In the genomic region with DNA sequence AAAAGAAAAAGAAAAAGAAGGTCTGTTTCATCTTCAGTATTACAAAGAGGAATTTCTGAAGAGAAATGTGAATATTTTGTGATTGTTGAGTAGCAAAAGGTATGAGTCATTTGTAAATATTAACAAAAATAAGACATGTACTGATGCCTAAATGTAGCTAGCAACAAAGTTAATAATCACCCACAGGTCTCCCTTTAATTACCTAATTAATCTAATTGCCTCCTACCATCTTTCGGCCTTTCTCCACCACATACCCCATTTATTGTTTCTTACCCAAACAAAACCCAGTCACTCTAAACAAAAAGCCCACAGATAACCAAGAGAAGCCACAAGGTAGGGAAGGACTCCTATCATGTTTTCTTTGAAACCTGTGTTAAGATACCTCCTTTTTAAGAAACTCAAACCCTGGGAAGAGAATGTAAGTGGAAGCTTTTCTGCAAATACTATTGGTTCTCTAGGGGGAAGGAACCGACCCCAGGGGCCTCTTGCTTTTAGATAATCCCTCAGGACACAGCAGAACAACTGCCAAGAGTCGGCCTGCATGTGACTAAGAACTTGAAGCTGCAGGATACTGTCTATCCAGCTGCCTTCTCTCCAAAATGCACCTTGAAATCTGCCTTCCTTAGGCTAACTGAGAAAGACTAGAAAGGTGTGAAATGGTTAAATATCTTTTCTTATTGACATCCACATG, we compare ENCODE assay signal across 30 cellular contexts. TPM values are rescaled to one million over a fixed set of nuclear protein-coding genes. Genes with fewer than 3 reads are reported as not detected.
A peak's percentile ranks its signal among the peaks of the same experiment; 100 is the strongest.
DNase-seq lines count a peak whose midpoint lies in the region; ATAC-seq, FAIRE-seq and TF ChIP-seq lines count a peak whose summit lies in the region.
"Had no signal": no experiment of that assay in that cellular context is flagged by ENCODE, and none has a peak within 500 bp of the region (broad histone marks: within the 10 kb centered on the region; RNA-seq: fewer than 3 reads in every experiment).

No MANE protein-coding gene starts in this region.

- no peak for ATAC-seq in GM12878
- ATAC-seq: activated CD8-positive, alpha-beta T cell treated with anti-CD3 and anti-CD28 coated beads for 36 hours; upper lobe of right lung had no signal

- H3K27ac Mint-ChIP-seq in nephron progenitor cell, result no peak overlapping the region
- H3K27ac Mint-ChIP-seq in activated CD4-positive, alpha-beta memory T cell treated with anti-CD3 and anti-CD28 coated beads for 36 hours, result no peak overlapping the region
- H3K27ac Mint-ChIP-seq: activated B cell treated with CpG ODN at 0.5 μM for 24 hours; activated CD8-positive, alpha-beta T cell treated with anti-CD3 and anti-CD28 coated beads for 36 hours; IgD-negative memory B cell; immature natural killer cell had no signal

- DNase-seq in NCI-H2171 (lab: John Stamatoyannopoulos, UW) (peak; percentile 50), GM12878 (ENCODE audit: low read depth, low spot score) (no peak), mesendoderm (peak; percentile 18), nephron progenitor cell (no peak), ascending aorta (ENCODE audit: low spot score in 2 of 2) (no peak)
- DNase-seq in activated CD4-positive, alpha-beta memory T cell treated with anti-CD3 and anti-CD28 coated beads for 36 hours, result no peak
- DNase-seq in activated CD4-positive, alpha-beta T cell treated with anti-CD3 and anti-CD28 coated beads for 1 hour, result no peak
- DNase-seq: ACHN; activated B cell treated with CpG ODN at 0.5 μM for 24 hours; activated CD8-positive, alpha-beta T cell treated with anti-CD3 and anti-CD28 coated beads for 36 hours; activated naive CD4-positive, alpha-beta T cell treated with Interleukin-2 at 50 U/mL for 16 hours; activated T-cell treated with anti-CD3 and anti-CD28 coated beads for 4 hours; C1 segment of cervical spinal cord; Calu3; dermis blood vessel endothelial cell; HCEC 1CT; immature natural killer cell; left ventricle myocardium inferior; NCI-H187; NK-92 treated with Interleukin-12 subunit alpha and Interleukin-12 subunit beta, amount 100 ng/mL, for 24 hours; posterior cingulate gyrus; SK-N-SH; stimulated activated CD4-positive, alpha-beta T cell treated with anti-CD3 and anti-CD28 coated beads, Interleukin-1b, Interleukin-23, amount 100 ng/mL, for 48 hours; substantia nigra; upper lobe of right lung had no signal

- H4K20me1 ChIP-seq in BLaER1 (no peaks in the 10 kb centered on the region), GM12878 (ENCODE audit: control insufficient read depth, insufficient read depth) (no peaks in the 10 kb centered on the region)

- intact Hi-C loops in GM12878 (cut with micrococcal nuclease; ENCODE audit: unreplicated experiment) (no loop called here), ascending aorta (cut with DNase I) (no loop called here)
- intact Hi-C loops in activated CD4-positive, alpha-beta memory T cell treated with anti-CD3 and anti-CD28 coated beads for 36 hours (cut with micrococcal nuclease), result no loop called here

- RAD21 ChIA-PET in GM12878 (lab: Charles Lee; ENCODE audit: unreplicated experiment), result interaction anchor here (0.7 kb wide), 1 partner anchor 16 kb away, joined by 4 read pairs; no protein-coding TSS in a partner anchor

- H3K4me1 ChIP-seq in BLaER1 (peaks cover 68% of the 10 kb centered on the region), GM12878 (ENCODE audit: control insufficient read depth, insufficient read depth, low read length) (no peaks in the 10 kb centered on the region), mesendoderm (ENCODE audit: control insufficient read depth, low read depth, low read length) (no peaks in the 10 kb centered on the region), ascending aorta (no peaks in the 10 kb centered on the region)
- H3K4me1 ChIP-seq: breast epithelium, left ventricle myocardium inferior, upper lobe of right lung had no signal

- H2AK5ac ChIP-seq in mesendoderm (ENCODE audit: low read length), result no peak overlapping the region

- H3K27me3 ChIP-seq in BLaER1 (no peaks in the 10 kb centered on the region), GM12878 (replicated peaks in 1 of 2; ENCODE audit: control insufficient read depth in 2 of 2, insufficient read depth in 2 of 2, low read length in 1 of 2) (no peaks in the 10 kb centered on the region), mesendoderm (ENCODE audit: insufficient read depth, low read length, poor library complexity) (no peaks in the 10 kb centered on the region), ascending aorta (no peaks in the 10 kb centered on the region)
- H3K27me3 ChIP-seq: breast epithelium, upper lobe of right lung had no signal

- WGBS in GM12878 (ENCODE audit: insufficient coverage, insufficient replicate concordance, low lambda C conversion rate, missing lambda C conversion rate), result 29% methylated on average over 3 of the region's 3 CpGs
- WGBS in mesendoderm (ENCODE audit: extremely low coverage, insufficient coverage, low lambda C conversion rate), result 100% methylated on average over 1 of the region's 3 CpGs

- H3K9me3 Mint-ChIP-seq in nephron progenitor cell, result no peaks in the 10 kb centered on the region
- no peaks in the 10 kb centered on the region for H3K9me3 Mint-ChIP-seq in activated CD4-positive, alpha-beta memory T cell treated with anti-CD3 and anti-CD28 coated beads for 36 hours
- H3K9me3 Mint-ChIP-seq: activated B cell treated with CpG ODN at 0.5 μM for 24 hours; activated CD8-positive, alpha-beta T cell treated with anti-CD3 and anti-CD28 coated beads for 36 hours; IgD-negative memory B cell; immature natural killer cell had no signal

- no peak overlapping the region for H3K23ac ChIP-seq in mesendoderm (ENCODE audit: low read length)

- in situ Hi-C loops in GM12878 (cut with MboI), result no loop called here

- peaks cover 9% of the 10 kb centered on the region for H3K27me3 Mint-ChIP-seq in nephron progenitor cell (ENCODE audit: low read depth, poor library complexity)
- H3K27me3 Mint-ChIP-seq in activated CD4-positive, alpha-beta memory T cell treated with anti-CD3 and anti-CD28 coated beads for 36 hours, result no peaks in the 10 kb centered on the region
- H3K27me3 Mint-ChIP-seq: activated B cell treated with CpG ODN at 0.5 μM for 24 hours; activated CD8-positive, alpha-beta T cell treated with anti-CD3 and anti-CD28 coated beads for 36 hours had no signal

- H3K27ac ChIP-seq in BLaER1 (peak overlapping the region; percentile 3; the same call in 1 of the 2 replicates), GM12878 (ENCODE audit: control insufficient read depth, insufficient read depth) (no peak overlapping the region), mesendoderm (ENCODE audit: low read depth, low read length) (no peak overlapping the region), ascending aorta (no peak overlapping the region)
- H3K27ac ChIP-seq: breast epithelium, left ventricle myocardium inferior, upper lobe of right lung had no signal

- no peak overlapping the region for H3K4ac ChIP-seq in mesendoderm (ENCODE audit: low read depth, low read length)

- no peak for FAIRE-seq in GM12878 (lab: Jason Lieb, UNC)
- FAIRE-seq: endothelial cell of umbilical vein, RCC 7860 had no signal

- CTCF ChIA-PET in GM12878 (lab: Yijun Ruan, JAX), result interaction anchor here (0.9 kb wide), 1 partner anchor 261 kb away, joined by 6 read pairs; no protein-coding TSS in a partner anchor
- CTCF ChIA-PET in activated CD4-positive, alpha-beta memory T cell treated with anti-CD3 and anti-CD28 coated beads for 36 hours (lab: Charles Lee), result no interaction called here

- H2AFZ ChIP-seq in GM12878 (ENCODE audit: control insufficient read depth, low read depth, low read length), result no peak overlapping the region

- POLR2A ChIA-PET in GM12878 (lab: Charles Lee), result interaction anchor here (0.6 kb wide), 1 partner anchor 173 kb away, joined by 5 read pairs; no protein-coding TSS in a partner anchor
- POLR2A ChIA-PET in activated CD4-positive, alpha-beta memory T cell treated with anti-CD3 and anti-CD28 coated beads for 36 hours (lab: Charles Lee), result no interaction called here

- no TSS peak for BruUV-seq in GM12878 (replicated peaks; lab: Mats Ljungman, UMichigan)

- SMC1A ChIA-PET in GM12878 (lab: Charles Lee; ENCODE audit: uncharacterized antibody, unreplicated experiment), result interaction anchor here (1.0 kb wide), 1 partner anchor 21 kb away, joined by 3 read pairs; no protein-coding TSS in a partner anchor

- H3K4me2 ChIP-seq in BLaER1, result peak overlapping the region; percentile 54
- no peak overlapping the region for H3K4me2 ChIP-seq in GM12878 (ENCODE audit: control insufficient read depth, insufficient read depth)
- no peak overlapping the region for H3K4me2 ChIP-seq in mesendoderm (ENCODE audit: low read length)
- H3K4me2 ChIP-seq: SK-N-SH had no signal

- no peak overlapping the region for H3K9ac ChIP-seq in BLaER1
- H3K9ac ChIP-seq in GM12878 (ENCODE audit: control insufficient read depth, insufficient read depth, low read length), result no peak overlapping the region
- H3K9ac ChIP-seq in mesendoderm (ENCODE audit: low read length), result no peak overlapping the region
- H3K9ac ChIP-seq: SK-N-SH had no signal

- H3K36me3 Mint-ChIP-seq in nephron progenitor cell (ENCODE audit: low read depth), result no peaks in the 10 kb centered on the region
- no peaks in the 10 kb centered on the region for H3K36me3 Mint-ChIP-seq in activated CD4-positive, alpha-beta memory T cell treated with anti-CD3 and anti-CD28 coated beads for 36 hours
- H3K36me3 Mint-ChIP-seq: immature natural killer cell had no signal

- H3K9me3 ChIP-seq in BLaER1 (no peaks in the 10 kb centered on the region), GM12878 (replicated peaks; ENCODE audit: control insufficient read depth, insufficient read depth, low read length) (no peaks in the 10 kb centered on the region), ascending aorta (no peaks in the 10 kb centered on the region)
- H3K9me3 ChIP-seq: breast epithelium, left ventricle myocardium inferior, SK-N-SH, upper lobe of right lung had no signal

- no peak for TF ChIP-seq RAD21 in GM12878 (IDR thresholded peaks at IDR 0.05; ENCODE audit: insufficient read depth, low read depth, low read length)

- no peak for TF ChIP-seq EP300 in GM12878 (IDR thresholded peaks at IDR 0.05; ENCODE audit: borderline replicate concordance in 1 of 2, control insufficient read depth in 1 of 2, low read depth in 2 of 2, low read length in 2 of 2)

- no peaks in the 10 kb centered on the region for H3K36me3 ChIP-seq in BLaER1
- no peaks in the 10 kb centered on the region for H3K36me3 ChIP-seq in GM12878 (ENCODE audit: control insufficient read depth in 2 of 2, insufficient read depth in 2 of 2, low read length in 1 of 2)
- H3K36me3 ChIP-seq in mesendoderm (ENCODE audit: control insufficient read depth, insufficient read depth, low read length), result no peaks in the 10 kb centered on the region
- no peaks in the 10 kb centered on the region for H3K36me3 ChIP-seq in ascending aorta
- H3K36me3 ChIP-seq: breast epithelium, left ventricle myocardium inferior, upper lobe of right lung had no signal

- H2BK5ac ChIP-seq in mesendoderm (ENCODE audit: low read length), result no peak overlapping the region

- H2BK120ac ChIP-seq in mesendoderm (ENCODE audit: low read depth, low read length), result no peak overlapping the region

- H3K4me3 Mint-ChIP-seq in nephron progenitor cell, result no peak overlapping the region
- H3K4me3 Mint-ChIP-seq in activated CD4-positive, alpha-beta memory T cell treated with anti-CD3 and anti-CD28 coated beads for 36 hours, result no peak overlapping the region
- H3K4me3 Mint-ChIP-seq: activated B cell treated with CpG ODN at 0.5 μM for 24 hours; activated CD8-positive, alpha-beta T cell treated with anti-CD3 and anti-CD28 coated beads for 36 hours; IgD-negative memory B cell; immature natural killer cell had no signal

- no peaks in the 10 kb centered on the region for H3K79me1 ChIP-seq in mesendoderm (ENCODE audit: low read length)

- TF ChIP-seq POLR2A in GM12878 (IDR thresholded peaks at IDR 0.05; ENCODE audit: low read depth, low read length), result no peak

- H3K4me3 ChIP-seq in BLaER1 (no peak overlapping the region), GM12878 (no peak overlapping the region), mesendoderm (ENCODE audit: low read length) (no peak overlapping the region), ascending aorta (no peak overlapping the region)
- H3K4me3 ChIP-seq: breast epithelium, left ventricle myocardium inferior, upper lobe of right lung had no signal

- no peak overlapping the region for H4K8ac ChIP-seq in mesendoderm (ENCODE audit: low read depth, low read length)

- TF ChIP-seq CTCF in GM12878 (IDR thresholded peaks at IDR 0.05 in 2 of 3, conservative IDR thresholded peaks at IDR 0.05 in 1 of 3; ENCODE audit: control insufficient read depth in 2 of 3, extremely low read depth in 1 of 3, insufficient read depth in 1 of 3, low read depth in 3 of 3, low read length in 3 of 3) (no peak), nephron progenitor cell (IDR thresholded peaks at IDR 0.05) (no peak), ascending aorta (IDR thresholded peaks at IDR 0.05) (no peak)

- H2BK15ac ChIP-seq in mesendoderm (replicated peaks; ENCODE audit: low read depth), result no peak overlapping the region

- H3K79me2 ChIP-seq in GM12878 (ENCODE audit: control insufficient read depth, insufficient read depth, low read length) (no peaks in the 10 kb centered on the region), mesendoderm (ENCODE audit: control insufficient read depth, insufficient read depth, low read length) (no peaks in the 10 kb centered on the region)

- H3K18ac ChIP-seq in mesendoderm (ENCODE audit: low read length), result no peak overlapping the region

- H4K5ac ChIP-seq in mesendoderm (ENCODE audit: low read length), result no peak overlapping the region

- peaks cover 23% of the 10 kb centered on the region for H3K4me1 Mint-ChIP-seq in nephron progenitor cell
- H3K4me1 Mint-ChIP-seq in activated CD4-positive, alpha-beta memory T cell treated with anti-CD3 and anti-CD28 coated beads for 36 hours (ENCODE audit: low read depth), result no peaks in the 10 kb centered on the region
- H3K4me1 Mint-ChIP-seq: immature natural killer cell had no signal

- no peak overlapping the region for H3K56ac ChIP-seq in mesendoderm (ENCODE audit: low read length)

RNA-seq across cellular contexts. Expression of gene STK38, which starts 16.1 kb away (rescaled TPM):
- 26.5 and 28.5 TPM in 2 replicates for total RNA-seq in GM12878 (2013; cell fraction: nucleolus; rRNA removed)
- total RNA-seq in GM12878 (2014; rRNA removed) (9.4 and 10.5 TPM in 2 replicates), GM12878 (2014; rRNA removed; fragmentation: Illumina TruSeq; extraction: Trizol) (13.6 and 13.7 TPM in 2 replicates), GM12878 (2021) (13.1 and 15.4 TPM in 2 replicates), ascending aorta (10.5 TPM)
- 10.0 TPM for polyA plus RNA-seq in GM12878 (2011; ENCODE audit: low read depth)
- polyA plus RNA-seq in GM12878 (2011; rRNA removed) (13.5 and 17.0 TPM in 2 replicates), GM12878 (2014; fragmentation: Illumina TruSeq; extraction: Trizol) (18.7 and 22.1 TPM in 2 replicates), GM12878 (2014; fragmentation: Nextera tagmentation; extraction: Ambion mirVana) (1 to 10 TPM; 4.1 to 6.6 TPM), GM12878 (2014; rRNA removed) (11.2 and 11.8 TPM in 2 replicates), GM12878 (2016; fragmentation: Nextera tagmentation; extraction: Ambion mirVana) (10 to 100 TPM; 17.1 to 17.5 TPM)
- polyA plus RNA-seq in GM12878 (2011; cell fraction: cytosol; rRNA removed), result 7.0 and 10.3 TPM in 2 replicates
- 18.9 and 19.3 TPM in 2 replicates for polyA plus RNA-seq in GM12878 (2011; cell fraction: nucleus; rRNA removed)
- 10.1 and 13.7 TPM in 2 replicates for polyA plus RNA-seq in GM12878 (2012)
- 6.7 and 7.2 TPM in 2 replicates for polyA minus RNA-seq in GM12878 (2011; rRNA and poly(A)+ RNA removed)
- 3.7 and 5.0 TPM in 2 replicates for polyA minus RNA-seq in GM12878 (2011; cell fraction: cytosol; rRNA and poly(A)+ RNA removed)
- 5.0 and 7.3 TPM in 2 replicates for polyA minus RNA-seq in GM12878 (2011; cell fraction: nucleus; rRNA and poly(A)+ RNA removed)
- polyA plus RNA-seq in mesendoderm (2013, experiment 1 of 2), result 12.1 TPM
- 12.0 TPM for polyA plus RNA-seq in mesendoderm (2013, experiment 2 of 2)
- total RNA-seq in activated CD4-positive, alpha-beta memory T cell treated with anti-CD3 and anti-CD28 coated beads for 36 hours, result 10 to 100 TPM; 25.8 to 27.5 TPM

RNA-seq across cellular contexts. Expression of gene SRSF3, which starts 30.8 kb away (rescaled TPM):
- total RNA-seq in GM12878 (2013; cell fraction: nucleolus; rRNA removed), result 206 and 241 TPM in 2 replicates
- total RNA-seq in GM12878 (2014; rRNA removed), result 195 and 229 TPM in 2 replicates
- total RNA-seq in GM12878 (2014; rRNA removed; fragmentation: Illumina TruSeq; extraction: Trizol), result 240 and 256 TPM in 2 replicates
- 456 and 467 TPM in 2 replicates for total RNA-seq in GM12878 (2021)
- polyA plus RNA-seq in GM12878 (2011; ENCODE audit: low read depth), result 111 TPM
- polyA plus RNA-seq in GM12878 (2011; rRNA removed), result 499 and 606 TPM in 2 replicates
- 365 and 371 TPM in 2 replicates for polyA plus RNA-seq in GM12878 (2011; cell fraction: cytosol; rRNA removed)
- 363 and 479 TPM in 2 replicates for polyA plus RNA-seq in GM12878 (2011; cell fraction: nucleus; rRNA removed)
- polyA plus RNA-seq in GM12878 (2012), result 225 and 308 TPM in 2 replicates
- polyA plus RNA-seq in GM12878 (2014; fragmentation: Illumina TruSeq; extraction: Trizol), result 314 and 338 TPM in 2 replicates
- polyA plus RNA-seq in GM12878 (2014; fragmentation: Nextera tagmentation; extraction: Ambion mirVana), result 1,000 to 10,000 TPM in 1 of 2 experiments, 100 to 1,000 TPM in 1; 971 to 1,377 TPM
- polyA plus RNA-seq in GM12878 (2014; rRNA removed), result 482 and 486 TPM in 2 replicates
- 100 to 1,000 TPM; 569 to 577 TPM for polyA plus RNA-seq in GM12878 (2016; fragmentation: Nextera tagmentation; extraction: Ambion mirVana)
- polyA minus RNA-seq in GM12878 (2011; rRNA and poly(A)+ RNA removed), result 211 and 244 TPM in 2 replicates
- polyA minus RNA-seq in GM12878 (2011; cell fraction: cytosol; rRNA and poly(A)+ RNA removed), result 69.4 and 86.1 TPM in 2 replicates
- polyA minus RNA-seq in GM12878 (2011; cell fraction: nucleus; rRNA and poly(A)+ RNA removed), result 133 and 210 TPM in 2 replicates
- 366 TPM for polyA plus RNA-seq in mesendoderm (2013, experiment 1 of 2)
- 368 TPM for polyA plus RNA-seq in mesendoderm (2013, experiment 2 of 2)
- 94.7 TPM for total RNA-seq in ascending aorta
- 100 to 1,000 TPM; 390 to 392 TPM for total RNA-seq in activated CD4-positive, alpha-beta memory T cell treated with anti-CD3 and anti-CD28 coated beads for 36 hours

Comparison
In these comparisons a context has a peak if more than half of its experiments do, and no peak if none do; other contexts are left out.
1. DNase-seq: peak in NCI-H2171 (single experiment) and mesendoderm (single experiment); none in GM12878 (single experiment), nephron progenitor cell (single experiment), ascending aorta (0 of 2), activated CD4-positive, alpha-beta memory T cell treated with anti-CD3 and anti-CD28 coated beads for 36 hours (single experiment) and activated CD4-positive, alpha-beta T cell treated with anti-CD3 and anti-CD28 coated beads for 1 hour (single experiment).